ENCODE assay signal across 1 cellular context in genomic region chr16:30839523-30840227, GRCh38.
TF ChIP-seq lines count a peak whose summit lies in the region.

No MANE protein-coding gene starts in this region.

TF ChIP-seq in A549, 52 proteins besides CTCF, POLR2A, EP300 and RAD21 (continued from another document):
- TF ChIP-seq BCL3 (IDR thresholded peaks at IDR 0.05) (no peak), ATOH8 (CRISPR knock-in tag; IDR thresholded peaks at IDR 0.05; ENCODE audit: low read depth) (no peak), HOXB13 (CRISPR knock-in tag; IDR thresholded peaks at IDR 0.05; ENCODE audit: low read depth) (no peak), EHMT2 (IDR thresholded peaks at IDR 0.05; ENCODE audit: low read depth) (no peak), BHLHE40 (IDR thresholded peaks at IDR 0.05; ENCODE audit: low read depth, low read length) (no peak), REST (IDR thresholded peaks at IDR 0.05) (no peak), CEBPB (IDR thresholded peaks at IDR 0.05) (no peak), USF2 (IDR thresholded peaks at IDR 0.05) (no peak), ZSCAN20 (CRISPR knock-in tag; IDR thresholded peaks at IDR 0.05) (no peak), FOSB (CRISPR knock-in tag; IDR thresholded peaks at IDR 0.05) (no peak)
